In genomic region chr3:168121175-168121853, GRCh38 we compare ENCODE assay signal across 14 cellular contexts. TPM values are rescaled to one million over a fixed set of nuclear protein-coding genes. Genes with fewer than 3 reads are reported as not detected.
DNase-seq lines count a peak whose midpoint lies in the region; ATAC-seq and TF ChIP-seq lines count a peak whose summit lies in the region.
"Had no signal": no experiment of that assay in that cellular context is flagged by ENCODE, and none has a peak within 500 bp of the region (broad histone marks: within the 10 kb centered on the region; RNA-seq: fewer than 3 reads in every experiment).

No MANE protein-coding gene starts in this region.

- H3K4me1 ChIP-seq in colonic mucosa (peaks cover 4% of the 10 kb centered on the region), gastroesophageal sphincter (peaks cover 0 to 32% (median 2%) of the 10 kb centered on the region in 3 donors)

- intact Hi-C loops in colonic mucosa (cut with DNase I) = no loop called here

- no peak for TF ChIP-seq POLR2A in gastroesophageal sphincter (IDR thresholded peaks at IDR 0.05)

- H3K9ac ChIP-seq in colonic mucosa (ENCODE audit: low read depth in 2 of 2, low read length in 2 of 2) = no peak overlapping the region

- 42 to 50% methylated on average over 3 to 4 of the region's 4 CpGs for WGBS in gastroesophageal sphincter (ENCODE audit: low coverage in 1 of 2), 2 donors

- H3K36me3 ChIP-seq in colonic mucosa (no peaks in the 10 kb centered on the region), gastroesophageal sphincter (no peaks in the 10 kb centered on the region)
- H3K36me3 ChIP-seq: SJSA1, tibial nerve had no signal

- H3K9me3 ChIP-seq in colonic mucosa (no peaks in the 10 kb centered on the region), gastroesophageal sphincter (no peaks in the 10 kb centered on the region)
- H3K9me3 ChIP-seq: SJSA1, tibial nerve had no signal

- no peak for ATAC-seq in gastroesophageal sphincter

- DNase-seq in AG10803 (ENCODE audit: low read depth) (peak; percentile 37), OCI-M1 (lab: John Stamatoyannopoulos, UW) (peak; percentile 68), colonic mucosa (peak; percentile 45), medulla oblongata (ENCODE audit: extremely low spot score) (peak; percentile 38), ecto neural progenitor cell (ENCODE audit: low spot score) (no peak), NOMO-1 (lab: John Stamatoyannopoulos, UW; ENCODE audit: unreplicated experiment in 2 of 2) (no peak), foreskin melanocyte (no peak)
- DNase-seq: activated naive CD4-positive, alpha-beta T cell treated with anti-CD3 and anti-CD28 coated beads for 36 hours; Karpas-422; NCI-H187 treated with DMSO at 0.1 percent for 48 hours; NCI-H748 treated with DMSO at 0.1 percent for 48 hours had no signal

- H3K4me3 ChIP-seq in AG10803 (ENCODE audit: low read length) (no peak overlapping the region), colonic mucosa (no peak overlapping the region), gastroesophageal sphincter (no peak overlapping the region)
- H3K4me3 ChIP-seq: SJSA1, tibial nerve had no signal

- TF ChIP-seq CTCF in AG10803 (conservative IDR thresholded peaks at IDR 0.05; ENCODE audit: low read length) (no peak), colonic mucosa (IDR thresholded peaks at IDR 0.05) (no peak), gastroesophageal sphincter (IDR thresholded peaks at IDR 0.05) (no peak)

- no peaks in the 10 kb centered on the region for H3K27me3 ChIP-seq in colonic mucosa
- no peaks in the 10 kb centered on the region for H3K27me3 ChIP-seq in gastroesophageal sphincter
- H3K27me3 ChIP-seq: SJSA1, tibial nerve had no signal

- no peak for TF ChIP-seq EP300 in gastroesophageal sphincter (IDR thresholded peaks at IDR 0.05)

- H3K27ac ChIP-seq in colonic mucosa = no peak overlapping the region
- peak overlapping the region in 2 of 4 donors; percentile 3 to 14 for H3K27ac ChIP-seq in gastroesophageal sphincter
- H3K27ac ChIP-seq: SJSA1 had no signal

RNA-seq across cellular contexts. Expression of gene GOLIM4, which starts 25.6 kb away (rescaled TPM):
- total RNA-seq in colonic mucosa (10 to 100 TPM; 73.8 to 79.4 TPM), gastroesophageal sphincter (10 to 100 TPM; 41.8 to 49.3 (median 47.8) TPM)

Comparison
In these comparisons a context has a peak if more than half of its experiments do, and no peak if none do; other contexts are left out.
1. DNase-seq: peak in AG10803 (single experiment), OCI-M1 (single experiment), colonic mucosa (single experiment) and medulla oblongata (single experiment); none in ecto neural progenitor cell (single experiment), NOMO-1 (0 of 2) and foreskin melanocyte (single experiment).